8 cellular contexts compared by ENCODE assay signal in the genomic region with DNA sequence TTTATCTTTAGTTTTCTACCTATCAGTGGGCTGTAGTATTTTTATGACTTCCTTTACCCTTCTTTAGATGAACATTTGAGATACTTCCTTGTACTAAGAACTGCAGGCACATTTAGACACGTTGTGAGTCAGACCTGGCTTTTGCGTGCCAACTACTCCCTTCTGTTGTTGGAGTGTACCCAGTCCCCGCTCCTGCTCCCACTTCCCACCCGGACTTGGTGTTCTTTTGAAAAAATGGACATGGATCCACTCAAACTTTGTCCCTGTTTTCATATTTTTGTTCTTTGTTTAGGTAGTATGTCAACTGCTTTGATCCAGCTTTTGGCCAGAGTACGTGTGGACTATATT.
DNase-seq lines count a peak whose midpoint lies in the region; ATAC-seq and TF ChIP-seq lines count a peak whose summit lies in the region.

No MANE protein-coding gene starts in this region.

- H3K79me2 ChIP-seq in neural progenitor cell (ENCODE audit: low read depth) = peaks cover 100% of the 10 kb centered on the region

- H3K36me3 ChIP-seq in neural progenitor cell = no peaks in the 10 kb centered on the region

- no peaks in the 10 kb centered on the region for H3K9me3 Mint-ChIP-seq in stimulated activated naive CD8-positive, alpha-beta T cell treated with anti-CD3 and anti-CD28 coated beads, Interleukin-15, amount 100 ng/mL, for 72 hours
- H3K9me3 Mint-ChIP-seq in neural progenitor cell = peaks cover 3% of the 10 kb centered on the region

- no peak overlapping the region for H3K27ac ChIP-seq in RWPE1
- H3K27ac ChIP-seq in neural progenitor cell = no peak overlapping the region

- peaks cover 48% of the 10 kb centered on the region for H3K4me1 Mint-ChIP-seq in stimulated activated naive CD8-positive, alpha-beta T cell treated with anti-CD3 and anti-CD28 coated beads, Interleukin-15, amount 100 ng/mL, for 72 hours
- peaks cover 10% of the 10 kb centered on the region for H3K4me1 Mint-ChIP-seq in neural progenitor cell

- H3K27me3 ChIP-seq in neural progenitor cell = no peaks in the 10 kb centered on the region

- no peak for TF ChIP-seq CTCF in RWPE1 (conservative IDR thresholded peaks at IDR 0.05; ENCODE audit: low read depth)
- no peak for TF ChIP-seq CTCF in neural progenitor cell (IDR thresholded peaks at IDR 0.05)

- peak overlapping the region; percentile 51 to 61 for H3K4me3 Mint-ChIP-seq in stimulated activated naive CD8-positive, alpha-beta T cell treated with anti-CD3 and anti-CD28 coated beads, Interleukin-15, amount 100 ng/mL, for 72 hours
- H3K4me3 Mint-ChIP-seq in neural progenitor cell = no peak overlapping the region

- POLR2A ChIA-PET in RWPE1 (lab: Yijun Ruan, JAX; ENCODE audit: low non-redundant PET) = no interaction called here

- ATAC-seq in esophagus mucosa = peak; percentile 78
- peak; percentile 92 for ATAC-seq in stimulated activated naive CD8-positive, alpha-beta T cell treated with anti-CD3 and anti-CD28 coated beads, Interleukin-15, amount 100 ng/mL, for 72 hours
- no peak for ATAC-seq in GM18520 (IDR thresholded peaks at IDR 0.05; ENCODE audit: unreplicated experiment)

- no peaks in the 10 kb centered on the region for H3K36me3 Mint-ChIP-seq in neural progenitor cell

- no peak overlapping the region for H3K9ac ChIP-seq in neural progenitor cell

- H3K27ac Mint-ChIP-seq in stimulated activated naive CD8-positive, alpha-beta T cell treated with anti-CD3 and anti-CD28 coated beads, Interleukin-15, amount 100 ng/mL, for 72 hours = peak overlapping the region; percentile 66 to 82
- H3K27ac Mint-ChIP-seq in neural progenitor cell = no peak overlapping the region

- H3K4me1 ChIP-seq in neural progenitor cell = peaks cover 24% of the 10 kb centered on the region

- peak; percentile 33 for DNase-seq in activated naive CD4-positive, alpha-beta T cell treated with Interleukin-2 at 50 U/mL for 16 hours
- no peak for DNase-seq in activated naive CD4-positive, alpha-beta T cell (lab: John Stamatoyannopoulos, UW)
- DNase-seq in RWPE1 (ENCODE audit: low spot score) (peak; percentile 26), NCI-H187 treated with DMSO at 0.1 percent for 48 hours (lab: John Stamatoyannopoulos, UW) (no peak), neural progenitor cell (ENCODE audit: low spot score) (no peak)
- DNase-seq in stimulated activated naive CD8-positive, alpha-beta T cell treated with anti-CD3 and anti-CD28 coated beads, Interleukin-15, amount 100 ng/mL, for 72 hours = peak in 1 of 2 donors; percentile 29

- H2AFZ ChIP-seq in neural progenitor cell (replicated peaks) = no peak overlapping the region

- H3K4me3 ChIP-seq in neural progenitor cell = no peak overlapping the region

- peaks cover 6% of the 10 kb centered on the region for H4K20me1 ChIP-seq in neural progenitor cell (ENCODE audit: low read depth)

- no peak overlapping the region for H3K4me2 ChIP-seq in neural progenitor cell

- no peaks in the 10 kb centered on the region for H3K9me3 ChIP-seq in neural progenitor cell (ENCODE audit: low read depth)

- CTCF ChIA-PET in RWPE1 (lab: Yijun Ruan, JAX) = no interaction called here

- H3K27me3 Mint-ChIP-seq in stimulated activated naive CD8-positive, alpha-beta T cell treated with anti-CD3 and anti-CD28 coated beads, Interleukin-15, amount 100 ng/mL, for 72 hours = no peaks in the 10 kb centered on the region
- no peaks in the 10 kb centered on the region for H3K27me3 Mint-ChIP-seq in neural progenitor cell (ENCODE audit: insufficient read depth, low read depth)

- no peaks in the 10 kb centered on the region for H3F3A ChIP-seq in neural progenitor cell (ENCODE audit: low read depth)

Comparison
In these comparisons a context has a peak if more than half of its experiments do, and no peak if none do; other contexts are left out.
1. DNase-seq: peak in activated naive CD4-positive, alpha-beta T cell treated with Interleukin-2 at 50 U/mL for 16 hours (single experiment) and RWPE1 (single experiment); none in activated naive CD4-positive, alpha-beta T cell (0 of 4), NCI-H187 treated with DMSO at 0.1 percent for 48 hours (single experiment) and neural progenitor cell (single experiment).